In genomic region chr7:127665922-127666321, GRCh38 we compare ENCODE assay signal across 1 cellular context.
TF ChIP-seq lines count a peak whose summit lies in the region.

No MANE protein-coding gene starts in this region.

TF ChIP-seq in endothelial cell of umbilical vein, 7 proteins besides CTCF, POLR2A, EP300 and RAD21:
- TF ChIP-seq GATA2 (IDR thresholded peaks at IDR 0.05; ENCODE audit: insufficient read depth, insufficient read length, low read depth, low read length) (no peak), FOS (IDR thresholded peaks at IDR 0.05; ENCODE audit: borderline replicate concordance, insufficient read depth, low read length) (no peak), JUN (IDR thresholded peaks at IDR 0.05; ENCODE audit: borderline replicate concordance, insufficient read depth, insufficient read length, low read depth) (no peak), EZH2 (IDR thresholded peaks at IDR 0.05; ENCODE audit: borderline replicate concordance, low read depth, low read length, severe bottlenecking) (no peak), POLR2AphosphoS5 (IDR thresholded peaks at IDR 0.05; ENCODE audit: insufficient read depth, low read depth, low read length) (no peak), MYC (IDR thresholded peaks at IDR 0.05; ENCODE audit: low read depth, low read length) (no peak)
- TF ChIP-seq, protein P1, sequence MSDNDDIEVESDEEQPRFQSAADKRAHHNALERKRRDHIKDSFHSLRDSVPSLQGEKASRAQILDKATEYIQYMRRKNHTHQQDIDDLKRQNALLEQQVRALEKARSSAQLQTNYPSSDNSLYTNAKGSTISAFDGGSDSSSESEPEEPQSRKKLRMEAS (IDR thresholded peaks at IDR 0.05; ENCODE audit: insufficient read depth, insufficient read length) = no peak
TF ChIP-seq in endothelial cell of umbilical vein: peak in this region for 0.
